ENCODE assay signal across 17 cellular contexts in the genomic region with DNA sequence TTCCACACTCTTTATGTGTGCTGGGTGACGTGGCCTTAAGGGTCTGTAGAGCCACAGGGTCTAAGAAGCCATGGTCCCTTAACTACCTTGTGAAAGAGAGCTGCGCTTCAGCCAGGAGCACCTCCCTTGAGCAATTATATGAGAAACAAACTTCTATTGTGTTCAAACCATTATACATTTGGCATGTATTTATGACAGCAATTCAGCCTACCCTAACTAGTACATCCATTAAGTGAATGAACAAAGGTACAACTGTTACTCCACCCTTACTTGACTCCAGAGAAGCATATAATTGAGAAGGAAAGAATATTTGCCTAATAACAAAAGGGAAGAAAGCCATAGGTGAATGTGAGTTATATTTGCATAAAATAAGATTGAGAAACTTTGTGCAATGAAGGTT.
"Had no signal": no experiment of that assay in that cellular context is flagged by ENCODE, and none has a peak within 500 bp of the region (broad histone marks: within the 10 kb centered on the region; RNA-seq: fewer than 3 reads in every experiment).

No MANE protein-coding gene starts in this region.

- DNase-seq: activated CD4-positive, alpha-beta memory T cell treated with anti-CD3 and anti-CD28 coated beads, Interleukin-2, amount 10 ng/mL, durations not matched to agents 7 days and 5 days; activated CD4-positive, alpha-beta T cell treated with anti-CD3 and anti-CD28 coated beads, Interleukin-2, amount 10 ng/mL, durations not matched to agents 24 days and 14 days; activated gamma-delta T cell; aorta; effector CD4-positive, alpha-beta T cell; erythroblast; gastrocnemius medialis; head of caudate nucleus; hypothalamus; midbrain; ovary; spleen; stimulated activated CD4-positive, alpha-beta T cell treated with anti-CD3 and anti-CD28 coated beads, Interleukin-4, amount 100 ng/mL, for 1 hour; stimulated activated naive CD4-positive, alpha-beta T cell; thyroid gland had no signal

- H3K9me3 ChIP-seq: gastrocnemius medialis, neutrophil, ovary, prostate gland, spleen, thyroid gland had no signal

- H3K36me3 ChIP-seq: gastrocnemius medialis, neutrophil, ovary, prostate gland, spleen, thyroid gland had no signal

- H3K27ac ChIP-seq: gastrocnemius medialis, neutrophil, ovary, prostate gland, spleen, thyroid gland had no signal

- H3K27me3 ChIP-seq: gastrocnemius medialis, neutrophil, ovary, spleen, thyroid gland had no signal

- H3K4me3 ChIP-seq: gastrocnemius medialis, ovary, prostate gland, spleen, thyroid gland had no signal

- ATAC-seq: gastrocnemius medialis had no signal

- H3K4me1 ChIP-seq: gastrocnemius medialis, prostate gland, spleen, thyroid gland had no signal
